In genomic region chr6:1436334-1437306, GRCh38 we compare ENCODE assay signal across 9 cellular contexts. TPM values are rescaled to one million over a fixed set of nuclear protein-coding genes. Genes with fewer than 3 reads are reported as not detected.
A peak's percentile ranks its signal among the peaks of the same experiment; 100 is the strongest.
DNase-seq lines count a peak whose midpoint lies in the region; ATAC-seq and TF ChIP-seq lines count a peak whose summit lies in the region.
"Had no signal": no experiment of that assay in that cellular context is flagged by ENCODE, and none has a peak within 500 bp of the region (broad histone marks: within the 10 kb centered on the region; RNA-seq: fewer than 3 reads in every experiment).

No MANE protein-coding gene starts in this region.

- H3K9me2 ChIP-seq in SU-DHL-6 (replicated peaks; ENCODE audit: insufficient read depth, low read length): no peaks in the 10 kb centered on the region

- DNase-seq in AG04450 (ENCODE audit: low read depth, low spot score): peak; percentile 36
- peak; percentile 39 for DNase-seq in MG63
- DNase-seq in breast epithelium (ENCODE audit: low spot score in 2 of 2): no peak
- DNase-seq in iris pigment epithelial cell (ENCODE audit: low read depth): peak; percentile 66
- DNase-seq in stimulated activated CD4-positive, alpha-beta T cell treated with anti-CD3 and anti-CD28 coated beads, Interleukin-2, amount 100 ng/mL, for 24 hours: peak; percentile 27 to 61

- no peaks in the 10 kb centered on the region for H3F3A ChIP-seq in SU-DHL-6 (ENCODE audit: insufficient read depth)

- intact Hi-C loops in breast epithelium (cut with DNase I; ENCODE audit: low total_unique reads): no loop called here

- H3K4me1 ChIP-seq in breast epithelium: no peaks in the 10 kb centered on the region

- no peak overlapping the region for H3K27ac ChIP-seq in AG04450 (ENCODE audit: low read depth, low read length)
- no peak overlapping the region for H3K27ac ChIP-seq in SU-DHL-6 (ENCODE audit: low read depth, low read length)
- H3K27ac ChIP-seq in breast epithelium: no peak overlapping the region

- no peak for TF ChIP-seq POLR2A in breast epithelium (IDR thresholded peaks at IDR 0.05)

- no peaks in the 10 kb centered on the region for H3K79me2 ChIP-seq in SU-DHL-6 (ENCODE audit: insufficient read depth, low read length)

- H3K27me3 ChIP-seq in AG04450 (ENCODE audit: control insufficient read depth, insufficient read depth, low read length) (peaks cover 11% of the 10 kb centered on the region), MG63 (no peaks in the 10 kb centered on the region), SU-DHL-6 (ENCODE audit: low read length) (no peaks in the 10 kb centered on the region), breast epithelium (peaks cover 0 to 22% of the 10 kb centered on the region in 2 donors)

- peak; percentile 78 for TF ChIP-seq CTCF in AG04450 (IDR thresholded peaks at IDR 0.05; ENCODE audit: low read depth, low read length)
- TF ChIP-seq CTCF in GM12873 (IDR thresholded peaks at IDR 0.05; ENCODE audit: insufficient read depth, low read depth, low read length, missing control alignments): peak; percentile 70
- TF ChIP-seq CTCF in SU-DHL-6 (IDR thresholded peaks at IDR 0.05; ENCODE audit: insufficient read depth, low read length, poor library complexity, severe bottlenecking): peak; percentile 77
- peak; percentile 46 to 81 (median 71) for TF ChIP-seq CTCF in breast epithelium (IDR thresholded peaks at IDR 0.05)

- no peak overlapping the region for H3K9ac ChIP-seq in SU-DHL-6 (ENCODE audit: low read length)

- POLR2A ChIA-PET in AG04450 (lab: Yijun Ruan, JAX): no interaction called here

- H3K9me3 ChIP-seq in AG04450 (ENCODE audit: control insufficient read depth, insufficient read depth, low read length) (no peaks in the 10 kb centered on the region), MG63 (no peaks in the 10 kb centered on the region), SU-DHL-6 (ENCODE audit: insufficient read depth, low read length) (no peaks in the 10 kb centered on the region), breast epithelium (no peaks in the 10 kb centered on the region)

- H4K20me1 ChIP-seq in SU-DHL-6 (ENCODE audit: low read depth, low read length): no peaks in the 10 kb centered on the region

- H3K4me3 ChIP-seq in AG04450 (ENCODE audit: low read depth, low read length) (no peak overlapping the region), MG63 (no peak overlapping the region), SU-DHL-6 (ENCODE audit: insufficient read depth, low read length, poor library complexity, severe bottlenecking) (no peak overlapping the region), breast epithelium (no peak overlapping the region)

- no peak overlapping the region for H3K4me2 ChIP-seq in SU-DHL-6 (ENCODE audit: low read depth, low read length, poor library complexity, severe bottlenecking)

- no peaks in the 10 kb centered on the region for H3K36me3 ChIP-seq in MG63
- H3K36me3 ChIP-seq in SU-DHL-6 (ENCODE audit: low read length): no peaks in the 10 kb centered on the region
- no peaks in the 10 kb centered on the region for H3K36me3 ChIP-seq in breast epithelium

- H2AFZ ChIP-seq in SU-DHL-6 (ENCODE audit: low read depth, low read length, severe bottlenecking): no peak overlapping the region

- no peak for ATAC-seq in GM18868 (IDR thresholded peaks at IDR 0.05; ENCODE audit: unreplicated experiment)

- CTCF ChIA-PET in AG04450 (lab: Charles Lee): interaction anchor here (0.5 to 3.2 kb wide), 34 partner anchors 10 to 1129 kb away, joined by 3 to 56 read pairs (median 4); no protein-coding TSS in a partner anchor

RNA-seq across cellular contexts. Expression of gene FOXF2, which starts 47.2 kb away (rescaled TPM):
- polyA plus RNA-seq in AG04450 (2011; rRNA removed): 17.3 TPM in 2 replicates
- polyA minus RNA-seq in AG04450 (2011; rRNA and poly(A)+ RNA removed): 13.0 and 13.8 TPM in 2 replicates
- 2.0 and 4.0 TPM in 2 replicates for total RNA-seq in MG63 (2014; rRNA removed; shearing (Covaris generic); ENCODE audit: low replicate concordance)
- total RNA-seq in breast epithelium: 1 to 10 TPM in 2 of 3 donors, under 1 TPM in 1; 0.73 to 4.9 (median 1.6) TPM
- total RNA-seq: pulmonary artery endothelial cell had no signal

Comparison
In these comparisons a context has a peak if more than half of its experiments do, and no peak if none do; other contexts are left out.
1. DNase-seq: peak in AG04450 (single experiment), MG63 (single experiment), iris pigment epithelial cell (single experiment) and stimulated activated CD4-positive, alpha-beta T cell treated with anti-CD3 and anti-CD28 coated beads, Interleukin-2, amount 100 ng/mL, for 24 hours (2 of 2); none in breast epithelium (0 of 2).
2. Peak in every context shown above with its lines, with median percentiles within 50 percentile points of each other: CTCF ChIP-seq.